ENCODE assay signal across 1 cellular context in the genomic region with DNA sequence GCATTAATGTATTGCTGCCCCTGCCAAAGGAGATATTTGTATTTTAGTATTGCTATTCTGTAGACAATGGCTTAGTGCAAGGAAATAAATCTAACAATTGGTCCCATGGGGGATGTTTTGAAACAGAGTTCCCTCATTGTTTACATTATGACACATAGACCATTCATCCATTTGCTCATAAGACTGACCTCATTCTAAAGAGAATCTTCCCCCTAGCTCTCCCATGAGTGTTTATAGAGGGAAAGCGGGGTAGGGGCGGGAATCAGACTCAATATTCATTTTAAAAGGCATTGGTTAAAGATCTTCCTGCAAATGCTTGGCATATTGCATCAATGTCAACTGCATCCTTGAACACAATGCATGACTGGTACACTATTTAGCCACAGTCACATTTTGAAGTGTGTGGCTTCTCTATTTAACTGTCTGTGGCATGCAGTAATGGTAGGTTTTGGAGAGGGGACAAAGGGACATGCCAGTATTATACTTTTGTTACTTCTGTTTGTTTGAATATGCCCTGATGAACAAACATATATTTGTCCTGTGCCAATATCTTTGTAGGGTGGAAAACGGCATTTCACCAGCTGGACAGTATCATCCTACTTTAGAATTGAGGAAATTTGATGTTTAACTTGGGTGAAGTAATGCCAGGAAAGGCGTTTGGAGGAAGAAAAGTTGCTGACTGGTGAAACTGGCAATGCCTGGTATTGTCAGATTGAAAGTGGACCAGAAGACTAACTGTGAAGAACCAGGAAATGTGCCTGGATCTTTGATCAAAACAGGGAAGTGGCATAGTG.
A peak's percentile ranks its signal among the peaks of the same experiment; 100 is the strongest.
TF ChIP-seq lines count a peak whose summit lies in the region.

No MANE protein-coding gene starts in this region.

TF ChIP-seq in A549, 52 proteins besides CTCF, POLR2A, EP300 and RAD21 (continued from another document):
- TF ChIP-seq, protein P1, sequence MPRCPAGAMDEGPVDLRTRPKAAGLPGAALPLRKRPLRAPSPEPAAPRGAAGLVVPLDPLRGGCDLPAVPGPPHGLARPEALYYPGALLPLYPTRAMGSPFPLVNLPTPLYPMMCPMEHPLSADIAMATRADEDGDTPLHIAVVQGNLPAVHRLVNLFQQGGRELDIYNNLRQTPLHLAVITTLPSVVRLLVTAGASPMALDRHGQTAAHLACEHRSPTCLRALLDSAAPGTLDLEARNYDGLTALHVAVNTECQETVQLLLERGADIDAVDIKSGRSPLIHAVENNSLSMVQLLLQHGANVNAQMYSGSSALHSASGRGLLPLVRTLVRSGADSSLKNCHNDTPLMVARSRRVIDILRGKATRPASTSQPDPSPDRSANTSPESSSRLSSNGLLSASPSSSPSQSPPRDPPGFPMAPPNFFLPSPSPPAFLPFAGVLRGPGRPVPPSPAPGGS (IDR thresholded peaks at IDR 0.05) = 0 out of 3 replicates have a peak, but pooled peaks have one; percentile 48
- no peak for TF ChIP-seq NFE2L2 (conservative IDR thresholded peaks at IDR 0.05; ENCODE audit: low read length)
- no peak for TF ChIP-seq NR3C1 (IDR thresholded peaks at IDR 0.05)
- no peak for TF ChIP-seq HOXA7 (CRISPR knock-in tag; IDR thresholded peaks at IDR 0.05)
- no peak for TF ChIP-seq HEYL (CRISPR knock-in tag; IDR thresholded peaks at IDR 0.05)
- peak; percentile 64 to 82 for TF ChIP-seq CEBPB (IDR thresholded peaks at IDR 0.05)
- TF ChIP-seq PHF8 (IDR thresholded peaks at IDR 0.05; ENCODE audit: borderline replicate concordance, low read depth) = no peak
- peak; percentile 31; the same call in 1 of the 2 replicates for TF ChIP-seq MAX (IDR thresholded peaks at IDR 0.05)
- TF ChIP-seq RCOR1 (IDR thresholded peaks at IDR 0.05; ENCODE audit: low read depth, low read length) = no peak
- peak; percentile 81 for TF ChIP-seq MAFK (IDR thresholded peaks at IDR 0.05; ENCODE audit: partially characterized antibody)
- TF ChIP-seq FOXS1 (CRISPR knock-in tag; IDR thresholded peaks at IDR 0.05) = peak; percentile 93; the same call in 1 of the 2 replicates
- TF ChIP-seq HDAC2 (IDR thresholded peaks at IDR 0.05) = no peak
- TF ChIP-seq KDM5A (IDR thresholded peaks at IDR 0.05) = no peak
- peak; percentile 93 for TF ChIP-seq FOSL2 (IDR thresholded peaks at IDR 0.05)
- peak; percentile 95 for TF ChIP-seq FOSL2 (CRISPR knock-in tag; IDR thresholded peaks at IDR 0.05)
- TF ChIP-seq NPAS2 (CRISPR knock-in tag; IDR thresholded peaks at IDR 0.05; ENCODE audit: borderline replicate concordance) = no peak
- no peak for TF ChIP-seq PBX3 (IDR thresholded peaks at IDR 0.05)
- peak; percentile 96 for TF ChIP-seq JUNB (IDR thresholded peaks at IDR 0.05)
- TF ChIP-seq BHLHE40 (IDR thresholded peaks at IDR 0.05; ENCODE audit: low read depth, low read length) = no peak
- TF ChIP-seq POLR2AphosphoS2 (conservative IDR thresholded peaks at IDR 0.05; ENCODE audit: low read length) = no peak
- no peak for TF ChIP-seq MAZ (IDR thresholded peaks at IDR 0.05; ENCODE audit: borderline replicate concordance, low read depth, low read length)
- no peak for TF ChIP-seq EHMT2 (IDR thresholded peaks at IDR 0.05; ENCODE audit: low read depth)
- TF ChIP-seq, protein P2, sequence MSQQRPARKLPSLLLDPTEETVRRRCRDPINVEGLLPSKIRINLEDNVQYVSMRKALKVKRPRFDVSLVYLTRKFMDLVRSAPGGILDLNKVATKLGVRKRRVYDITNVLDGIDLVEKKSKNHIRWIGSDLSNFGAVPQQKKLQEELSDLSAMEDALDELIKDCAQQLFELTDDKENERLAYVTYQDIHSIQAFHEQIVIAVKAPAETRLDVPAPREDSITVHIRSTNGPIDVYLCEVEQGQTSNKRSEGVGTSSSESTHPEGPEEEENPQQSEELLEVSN (IDR thresholded peaks at IDR 0.05; ENCODE audit: borderline replicate concordance, low read depth) = no peak
TF ChIP-seq in A549: peak in this region for 9.
